ENCODE assay signal across 8 cellular contexts in the genomic region with DNA sequence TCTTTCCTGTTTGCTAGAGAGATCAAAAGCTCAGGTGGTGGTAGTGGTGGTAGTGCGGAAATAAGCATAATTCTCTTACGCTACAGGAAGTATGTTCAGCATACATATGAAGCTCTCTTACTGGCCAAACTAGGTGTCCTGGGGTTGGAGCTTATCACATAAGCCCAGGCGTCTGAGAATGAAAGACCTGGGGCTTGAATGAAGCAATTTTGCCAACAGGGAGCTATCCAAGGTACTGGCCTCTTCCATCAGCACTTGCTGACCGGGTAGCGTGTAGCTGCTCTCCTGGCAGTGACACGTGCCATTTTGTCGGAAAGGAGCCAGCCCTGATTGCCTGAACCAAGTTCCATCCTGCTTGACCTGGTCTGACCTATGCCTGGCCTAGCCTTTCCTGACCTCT.
A peak's percentile ranks its signal among the peaks of the same experiment; 100 is the strongest.
DNase-seq lines count a peak whose midpoint lies in the region; TF ChIP-seq lines count a peak whose summit lies in the region.

No MANE protein-coding gene starts in this region.

- no peak for TF ChIP-seq POLR2A in erythroblast (IDR thresholded peaks at IDR 0.05; ENCODE audit: low read length)

- H3K27me3 ChIP-seq in H7 (ENCODE audit: control insufficient read depth, insufficient read depth, low read length) (no peaks in the 10 kb centered on the region), WERI-Rb-1 (ENCODE audit: insufficient read depth, low read depth, severe bottlenecking) (no peaks in the 10 kb centered on the region)

- DNase-seq in H7 = peak; percentile 80
- peak; percentile 74 to 81 for DNase-seq in erythroblast (lab: John Stamatoyannopoulos, UW)
- DNase-seq in renal cortical epithelial cell (ENCODE audit: low read depth) = peak; percentile 79
- no peak for DNase-seq in cerebellar cortex (ENCODE audit: low spot score)
- no peak for DNase-seq in WERI-Rb-1
- DNase-seq in Ammon's horn (ENCODE audit: low spot score) = no peak
- DNase-seq in NCI-H1930 (lab: John Stamatoyannopoulos, UW) = no peak

- H3K4me3 ChIP-seq in H7 (ENCODE audit: insufficient read depth, low read depth, low read length) (no peak overlapping the region), WERI-Rb-1 (ENCODE audit: low read depth, low read length) (no peak overlapping the region)

- TF ChIP-seq CTCF in WERI-Rb-1 (IDR thresholded peaks at IDR 0.05; ENCODE audit: low read depth, low read length) = no peak

- H3K36me3 ChIP-seq in H7 (replicated peaks; ENCODE audit: control insufficient read depth, insufficient read depth, low read length) = no peaks in the 10 kb centered on the region
- H3K36me3 ChIP-seq in WERI-Rb-1 = no peaks in the 10 kb centered on the region

- H3K27ac ChIP-seq in WERI-Rb-1 = no peak overlapping the region

- H3K9me3 ChIP-seq in WERI-Rb-1 (ENCODE audit: severe bottlenecking) = peaks cover 4% of the 10 kb centered on the region

TF ChIP-seq in PFSK-1, 5 proteins besides CTCF, POLR2A, EP300 and RAD21:
- TF ChIP-seq TAF1 (IDR thresholded peaks at IDR 0.05; ENCODE audit: borderline replicate concordance, insufficient read depth, low read length) (no peak), FOXP2 (optimal IDR thresholded peaks at IDR 0.05; ENCODE audit: borderline replicate concordance, extremely low read depth, extremely low read length, insufficient read depth) (no peak)
- TF ChIP-seq, protein P1, sequence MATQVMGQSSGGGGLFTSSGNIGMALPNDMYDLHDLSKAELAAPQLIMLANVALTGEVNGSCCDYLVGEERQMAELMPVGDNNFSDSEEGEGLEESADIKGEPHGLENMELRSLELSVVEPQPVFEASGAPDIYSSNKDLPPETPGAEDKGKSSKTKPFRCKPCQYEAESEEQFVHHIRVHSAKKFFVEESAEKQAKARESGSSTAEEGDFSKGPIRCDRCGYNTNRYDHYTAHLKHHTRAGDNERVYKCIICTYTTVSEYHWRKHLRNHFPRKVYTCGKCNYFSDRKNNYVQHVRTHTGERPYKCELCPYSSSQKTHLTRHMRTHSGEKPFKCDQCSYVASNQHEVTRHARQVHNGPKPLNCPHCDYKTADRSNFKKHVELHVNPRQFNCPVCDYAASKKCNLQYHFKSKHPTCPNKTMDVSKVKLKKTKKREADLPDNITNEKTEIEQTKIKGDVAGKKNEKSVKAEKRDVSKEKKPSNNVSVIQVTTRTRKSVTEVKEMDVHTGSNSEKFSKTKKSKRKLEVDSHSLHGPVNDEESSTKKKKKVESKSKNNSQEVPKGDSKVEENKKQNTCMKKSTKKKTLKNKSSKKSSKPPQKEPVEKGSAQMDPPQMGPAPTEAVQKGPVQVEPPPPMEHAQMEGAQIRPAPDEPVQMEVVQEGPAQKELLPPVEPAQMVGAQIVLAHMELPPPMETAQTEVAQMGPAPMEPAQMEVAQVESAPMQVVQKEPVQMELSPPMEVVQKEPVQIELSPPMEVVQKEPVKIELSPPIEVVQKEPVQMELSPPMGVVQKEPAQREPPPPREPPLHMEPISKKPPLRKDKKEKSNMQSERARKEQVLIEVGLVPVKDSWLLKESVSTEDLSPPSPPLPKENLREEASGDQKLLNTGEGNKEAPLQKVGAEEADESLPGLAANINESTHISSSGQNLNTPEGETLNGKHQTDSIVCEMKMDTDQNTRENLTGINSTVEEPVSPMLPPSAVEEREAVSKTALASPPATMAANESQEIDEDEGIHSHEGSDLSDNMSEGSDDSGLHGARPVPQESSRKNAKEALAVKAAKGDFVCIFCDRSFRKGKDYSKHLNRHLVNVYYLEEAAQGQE (IDR thresholded peaks at IDR 0.05; ENCODE audit: insufficient read depth in 1 of 2, low read depth in 2 of 2, low read length in 2 of 2) = peak; percentile 89 to 97

Comparison
In these comparisons a context has a peak if more than half of its experiments do, and no peak if none do; other contexts are left out.
1. DNase-seq: peak in H7 (single experiment), erythroblast (2 of 2) and renal cortical epithelial cell (single experiment); none in cerebellar cortex (single experiment), WERI-Rb-1 (single experiment), Ammon's horn (single experiment) and NCI-H1930 (0 of 2).